ENCODE assay signal across 8 cellular contexts in genomic region chr3:170180952-170181876, GRCh38. TPM values are rescaled to one million over a fixed set of nuclear protein-coding genes. Genes with fewer than 3 reads are reported as not detected.
DNase-seq lines count a peak whose midpoint lies in the region; ATAC-seq, FAIRE-seq and TF ChIP-seq lines count a peak whose summit lies in the region.

Gene PHC3, minus strand, starts transcription at chr3:170181733. Its CDS starts 18 bp downstream, at chr3:170181715.

- ATAC-seq in GM18508 (IDR thresholded peaks at IDR 0.05; ENCODE audit: insufficient read depth, unreplicated experiment), result peak; percentile 63
- peak; percentile 75 for ATAC-seq in HG02981 (IDR thresholded peaks at IDR 0.05; ENCODE audit: unreplicated experiment)
- ATAC-seq in right cardiac atrium, result peak; percentile 96

- DNase-seq in NCI-H2029 (lab: John Stamatoyannopoulos, UW) (peak; percentile 84), ascending aorta (ENCODE audit: low spot score in 2 of 2) (peak; percentile 78 to 97), right cardiac atrium (peak; percentile 94 to 98 (median 98)), pulmonary artery endothelial cell (ENCODE audit: low read depth, low spot score) (peak; percentile 66), urothelium cell line (ENCODE audit: low spot score) (peak; percentile 95)
- DNase-seq in T-helper 2 cell treated with Interferon-gamma antibody and Interleukin-4, amounts not matched to agents 5 μg/mL and 100 μg/mL, for 36 hours (ENCODE audit: low spot score), result peak; percentile 93

- H3K27ac ChIP-seq in ascending aorta (peak within 1 kb of the TSS; percentile 97 to 98), right cardiac atrium (ENCODE audit: low read length) (peak within 1 kb of the TSS; percentile 59)

- H3K27me3 Mint-ChIP-seq in T-helper 2 cell treated with Interferon-gamma antibody and Interleukin-4, amounts not matched to agents 5 μg/mL and 100 μg/mL, for 36 hours (ENCODE audit: low read depth), result no peaks in the 10 kb centered on the region

- H3K36me3 ChIP-seq in ascending aorta, result peaks cover 22 to 23% of the 10 kb centered on the region in 2 donors

- peak in 1 of 3 experiments; percentile 22 for TF ChIP-seq CTCF in ascending aorta (IDR thresholded peaks at IDR 0.05)

- peak within 1 kb of the TSS; percentile 99 for H3K4me3 Mint-ChIP-seq in T-helper 2 cell treated with Interferon-gamma antibody and Interleukin-4, amounts not matched to agents 5 μg/mL and 100 μg/mL, for 36 hours

- H3K9me3 Mint-ChIP-seq in T-helper 2 cell treated with Interferon-gamma antibody and Interleukin-4, amounts not matched to agents 5 μg/mL and 100 μg/mL, for 36 hours, result no peaks in the 10 kb centered on the region

- no peaks in the 10 kb centered on the region for H3K9me3 ChIP-seq in ascending aorta
- no peaks in the 10 kb centered on the region for H3K9me3 ChIP-seq in right cardiac atrium (ENCODE audit: control insufficient read depth, low read length)

- FAIRE-seq in urothelium cell line (lab: Jason Lieb, UNC), result no peak

- peaks cover 0 to 15% of the 10 kb centered on the region in 2 donors for H3K4me1 ChIP-seq in ascending aorta
- H3K4me1 ChIP-seq in right cardiac atrium (ENCODE audit: control insufficient read depth, insufficient read depth, low read length), result peaks cover 2% of the 10 kb centered on the region

- intact Hi-C loops in ascending aorta (cut with DNase I) (loop anchor here (1.0 to 5.0 kb wide), 5 partner anchors 41 to 691 kb away; partner anchors contain the start of genes MYNN, PRKCI, RPL22L1 and SEC62), right cardiac atrium (cut with DNase I) (no loop called here)

- H3K27ac Mint-ChIP-seq in T-helper 2 cell treated with Interferon-gamma antibody and Interleukin-4, amounts not matched to agents 5 μg/mL and 100 μg/mL, for 36 hours, result peak within 1 kb of the TSS; percentile 100

- H3K4me3 ChIP-seq in ascending aorta (peak within 1 kb of the TSS; percentile 80 to 85), right cardiac atrium (ENCODE audit: low read length) (peak within 1 kb of the TSS; percentile 78)

- peaks cover 23% of the 10 kb centered on the region for H3K4me1 Mint-ChIP-seq in T-helper 2 cell treated with Interferon-gamma antibody and Interleukin-4, amounts not matched to agents 5 μg/mL and 100 μg/mL, for 36 hours (ENCODE audit: low read depth)

- H3K36me3 Mint-ChIP-seq in T-helper 2 cell treated with Interferon-gamma antibody and Interleukin-4, amounts not matched to agents 5 μg/mL and 100 μg/mL, for 36 hours (ENCODE audit: low read depth), result peaks cover 25% of the 10 kb centered on the region

- H3K27me3 ChIP-seq in ascending aorta, result no peaks in the 10 kb centered on the region
- H3K27me3 ChIP-seq in right cardiac atrium (ENCODE audit: control insufficient read depth, insufficient read depth), result no peaks in the 10 kb centered on the region

- WGBS in right cardiac atrium, result under 1% methylated on average over 70 of the region's 70 CpGs

RNA-seq across cellular contexts. Expression of gene PHC3, which starts in this region (rescaled TPM):
- total RNA-seq in ascending aorta, result 43.3 TPM
- total RNA-seq in right cardiac atrium, result 10 to 100 TPM; 52.9 to 62.4 (median 61.0) TPM
- polyA plus RNA-seq in right cardiac atrium, result 6.2 TPM
- total RNA-seq in pulmonary artery endothelial cell, result 11.1 and 18.0 TPM in 2 replicates

Comparison
In these comparisons a context has a peak if more than half of its experiments do, and no peak if none do; other contexts are left out.
1. Peak in every context shown above with its lines: DNase-seq, ATAC-seq, H3K4me3 ChIP-seq and H3K27ac ChIP-seq.